In the genomic region with DNA sequence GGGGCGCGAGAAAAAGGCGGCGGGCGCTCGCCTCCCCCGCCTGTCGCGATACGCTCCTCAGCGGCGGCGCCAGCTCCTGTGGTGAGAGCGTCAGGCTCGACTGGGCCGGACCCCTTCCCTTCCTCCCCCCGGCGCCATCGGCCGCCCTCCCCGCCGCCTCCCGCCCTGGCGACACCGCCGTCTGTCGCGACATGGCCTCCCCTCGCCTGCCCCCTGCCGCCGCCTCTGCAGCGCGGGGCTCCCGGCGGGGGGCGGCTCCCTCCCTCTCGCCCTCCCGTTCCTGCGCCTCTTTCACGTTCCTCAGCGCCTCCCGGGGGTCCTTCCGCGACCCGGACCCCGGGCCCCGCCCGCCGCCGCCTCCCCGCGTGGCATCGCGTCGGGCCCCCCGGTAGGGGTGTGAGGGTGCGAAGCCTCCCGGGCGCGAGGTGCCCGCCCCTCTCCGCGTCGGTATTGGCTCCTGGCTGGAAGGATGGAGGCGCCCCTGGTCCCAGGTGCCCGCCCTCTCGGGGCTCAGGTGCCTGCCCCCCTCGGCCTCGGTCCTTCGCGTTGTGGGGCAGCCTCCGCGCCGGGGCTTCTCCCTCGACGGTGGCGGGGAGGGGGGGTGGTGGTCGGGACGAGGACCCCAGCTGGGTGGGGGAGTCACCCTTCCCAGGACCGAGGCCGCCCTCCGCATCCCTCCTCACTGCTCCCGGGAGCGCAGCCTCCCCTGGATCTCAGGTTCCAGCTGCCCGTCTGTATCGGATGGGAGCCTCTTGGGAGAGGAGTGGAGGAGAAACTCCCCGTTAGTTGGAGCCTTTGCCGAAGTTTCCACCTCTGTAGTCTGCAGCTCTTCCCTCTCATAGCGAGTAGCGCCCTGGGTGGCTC, we compare ENCODE assay signal across 1 cellular context.
TF ChIP-seq lines count a peak whose summit lies in the region.

No MANE protein-coding gene starts in this region.

TF ChIP-seq in endothelial cell of umbilical vein, 7 proteins besides CTCF, POLR2A, EP300 and RAD21:
- TF ChIP-seq EZH2 (IDR thresholded peaks at IDR 0.05; ENCODE audit: borderline replicate concordance, low read depth, low read length, severe bottlenecking) (no peak), JUN (IDR thresholded peaks at IDR 0.05; ENCODE audit: borderline replicate concordance, insufficient read depth, insufficient read length, low read depth) (no peak), MYC (IDR thresholded peaks at IDR 0.05; ENCODE audit: low read depth, low read length) (no peak), POLR2AphosphoS5 (IDR thresholded peaks at IDR 0.05; ENCODE audit: insufficient read depth, low read depth, low read length) (no peak), GATA2 (IDR thresholded peaks at IDR 0.05; ENCODE audit: insufficient read depth, insufficient read length, low read depth, low read length) (no peak), FOS (IDR thresholded peaks at IDR 0.05; ENCODE audit: borderline replicate concordance, insufficient read depth, low read length) (no peak)
- TF ChIP-seq, protein P1, sequence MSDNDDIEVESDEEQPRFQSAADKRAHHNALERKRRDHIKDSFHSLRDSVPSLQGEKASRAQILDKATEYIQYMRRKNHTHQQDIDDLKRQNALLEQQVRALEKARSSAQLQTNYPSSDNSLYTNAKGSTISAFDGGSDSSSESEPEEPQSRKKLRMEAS (IDR thresholded peaks at IDR 0.05; ENCODE audit: insufficient read depth, insufficient read length), result no peak
